Comparison of ENCODE assay signal across 1 cellular context in genomic region chr6:35727935-35728662, GRCh38.
TF ChIP-seq lines count a peak whose summit lies in the region.

No MANE protein-coding gene starts in this region.

TF ChIP-seq in HepG2, 621 proteins besides CTCF, POLR2A, EP300 and RAD21 (continued from another document and continues in another):
- TF ChIP-seq ZNF318 (CRISPR knock-in tag; IDR thresholded peaks at IDR 0.05): no peak
- TF ChIP-seq MBNL3 (CRISPR knock-in tag; conservative IDR thresholded peaks at IDR 0.05): no peak
- no peak for TF ChIP-seq RFX5 (IDR thresholded peaks at IDR 0.05; ENCODE audit: low read depth, low read length)
- no peak for TF ChIP-seq ZSCAN20 (CRISPR knock-in tag; IDR thresholded peaks at IDR 0.05; ENCODE audit: borderline replicate concordance)
- TF ChIP-seq ZNF329 (CRISPR knock-in tag; IDR thresholded peaks at IDR 0.05; ENCODE audit: low read depth): no peak; the same call in 1 of the 2 replicates
- peak; percentile 53 for TF ChIP-seq ZBTB14 (CRISPR knock-in tag; IDR thresholded peaks at IDR 0.05)
- TF ChIP-seq FLYWCH1 (CRISPR knock-in tag; IDR thresholded peaks at IDR 0.05): no peak
- peak; percentile 54; the same call in 1 of the 2 replicates for TF ChIP-seq ZNF124 (CRISPR knock-in tag; IDR thresholded peaks at IDR 0.05)
- TF ChIP-seq NFRKB (IDR thresholded peaks at IDR 0.05): no peak
- no peak for TF ChIP-seq KAT8 (CRISPR knock-in tag; IDR thresholded peaks at IDR 0.05)
- no peak for TF ChIP-seq XBP1 (CRISPR knock-in tag; IDR thresholded peaks at IDR 0.05)
- TF ChIP-seq MTERF4 (CRISPR knock-in tag; IDR thresholded peaks at IDR 0.05): no peak
- no peak for TF ChIP-seq ONECUT2 (CRISPR knock-in tag; IDR thresholded peaks at IDR 0.05)
- TF ChIP-seq SCMH1 (CRISPR knock-in tag; IDR thresholded peaks at IDR 0.05; ENCODE audit: borderline replicate concordance): no peak
- peak; percentile 68; the same call in 1 of the 2 replicates for TF ChIP-seq TMF1 (CRISPR knock-in tag; IDR thresholded peaks at IDR 0.05; ENCODE audit: low read depth)
- 0 out of 2 replicates have a peak, but pooled peaks have one; percentile 18 for TF ChIP-seq ATF2 (CRISPR knock-in tag; IDR thresholded peaks at IDR 0.05)
- TF ChIP-seq NFE2 (CRISPR knock-in tag; IDR thresholded peaks at IDR 0.05): no peak
- TF ChIP-seq HNF4G (IDR thresholded peaks at IDR 0.05; ENCODE audit: borderline replicate concordance, low read depth, low read length): no peak
- TF ChIP-seq HNF4G (CRISPR knock-in tag; IDR thresholded peaks at IDR 0.05; ENCODE audit: borderline replicate concordance, low read depth): no peak
- TF ChIP-seq DBP (CRISPR knock-in tag; IDR thresholded peaks at IDR 0.05; ENCODE audit: not compliant biosample characterization): no peak
- TF ChIP-seq ZNF546 (CRISPR knock-in tag; conservative IDR thresholded peaks at IDR 0.05): no peak
- peak; percentile 76 for TF ChIP-seq TFDP2 (CRISPR knock-in tag; IDR thresholded peaks at IDR 0.05)
- peak; percentile 48; the same call in 1 of the 2 replicates for TF ChIP-seq ZBTB25 (CRISPR knock-in tag; IDR thresholded peaks at IDR 0.05)
- 0 out of 2 replicates have a peak, but pooled peaks have one; percentile 47 for TF ChIP-seq KLF13 (CRISPR knock-in tag; IDR thresholded peaks at IDR 0.05)
- 0 out of 2 replicates have a peak, but pooled peaks have one; percentile 1 for TF ChIP-seq ZNF383 (CRISPR knock-in tag; IDR thresholded peaks at IDR 0.05; ENCODE audit: borderline replicate concordance)
- no peak for TF ChIP-seq GMEB2 (CRISPR knock-in tag; IDR thresholded peaks at IDR 0.05; ENCODE audit: low read depth)
- peak; percentile 90 for TF ChIP-seq MAX (IDR thresholded peaks at IDR 0.05)
- no peak for TF ChIP-seq ZNF850 (CRISPR knock-in tag; conservative IDR thresholded peaks at IDR 0.05)
- no peak for TF ChIP-seq ZNF260 (CRISPR knock-in tag; IDR thresholded peaks at IDR 0.05; ENCODE audit: borderline replicate concordance, low read depth)
- TF ChIP-seq ZNF724P (CRISPR knock-in tag; IDR thresholded peaks at IDR 0.05; ENCODE audit: borderline replicate concordance): peak; percentile 42; the same call in 1 of the 2 replicates
- TF ChIP-seq NPAS2 (CRISPR knock-in tag; IDR thresholded peaks at IDR 0.05; ENCODE audit: borderline replicate concordance): no peak
- no peak for TF ChIP-seq ATF7 (IDR thresholded peaks at IDR 0.05)
- TF ChIP-seq ATF7 (CRISPR knock-in tag; IDR thresholded peaks at IDR 0.05): no peak
- TF ChIP-seq ZNF431 (CRISPR knock-in tag; IDR thresholded peaks at IDR 0.05; ENCODE audit: borderline replicate concordance, low read depth): 0 out of 2 replicates have a peak, but pooled peaks have one; percentile 56
- peak; percentile 87; the same call in 1 of the 2 replicates for TF ChIP-seq ZFP91 (CRISPR knock-in tag; IDR thresholded peaks at IDR 0.05; ENCODE audit: borderline replicate concordance)
- TF ChIP-seq ZNF17 (CRISPR knock-in tag; IDR thresholded peaks at IDR 0.05): no peak
- peak; percentile 67; the same call in 1 of the 2 replicates for TF ChIP-seq NAIF1 (CRISPR knock-in tag; IDR thresholded peaks at IDR 0.05; ENCODE audit: borderline replicate concordance)
- no peak for TF ChIP-seq JUND (CRISPR knock-in tag; IDR thresholded peaks at IDR 0.05)
- TF ChIP-seq ZNF333 (CRISPR knock-in tag; IDR thresholded peaks at IDR 0.05; ENCODE audit: borderline replicate concordance): no peak
- no peak for TF ChIP-seq KDM4B (CRISPR knock-in tag; IDR thresholded peaks at IDR 0.05)
- no peak for TF ChIP-seq CBX2 (IDR thresholded peaks at IDR 0.05; ENCODE audit: low read depth, low read length)
- no peak for TF ChIP-seq CBX2 (CRISPR knock-in tag; IDR thresholded peaks at IDR 0.05; ENCODE audit: low read depth)
- no peak for TF ChIP-seq SMAD9 (CRISPR knock-in tag; IDR thresholded peaks at IDR 0.05)
